2 cellular contexts compared by ENCODE assay signal in the genomic region with DNA sequence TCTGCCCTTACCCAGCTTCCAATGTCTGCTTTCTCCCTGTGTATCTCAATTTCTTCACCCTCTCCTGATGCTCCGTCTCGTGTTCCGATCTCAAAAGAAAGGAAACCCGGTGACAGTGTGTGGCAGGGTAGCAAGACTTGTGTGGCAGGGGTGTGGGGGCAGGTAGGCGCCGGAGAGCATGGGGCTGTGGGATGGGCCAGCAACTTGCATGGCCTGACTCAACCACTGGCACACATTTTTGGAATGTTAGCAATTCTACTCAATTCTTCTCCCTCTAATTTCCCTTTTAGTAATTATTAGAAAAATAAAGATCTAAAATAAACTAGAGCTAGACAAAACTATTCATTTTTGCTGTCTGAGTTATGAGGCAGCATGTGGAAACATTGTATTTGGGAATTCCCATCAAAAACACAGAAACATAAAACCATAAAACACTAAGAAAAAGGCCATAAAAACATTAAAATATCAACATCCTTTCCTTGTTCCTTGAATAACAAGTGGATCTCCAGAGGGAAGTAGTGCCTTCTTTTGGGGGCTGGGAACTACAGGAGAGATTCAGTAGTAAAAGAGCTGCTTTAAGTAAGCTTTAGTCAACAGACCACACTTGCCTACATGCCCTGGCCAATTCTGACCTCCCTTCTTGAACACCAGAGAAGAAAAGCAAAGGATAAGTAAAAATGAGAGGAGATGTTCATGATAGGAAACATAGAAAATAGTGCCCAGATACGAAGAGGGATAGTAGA.
TF ChIP-seq lines count a peak whose summit lies in the region.

No MANE protein-coding gene starts in this region.

TF ChIP-seq in SK-N-SH, 30 proteins besides CTCF, POLR2A, EP300 and RAD21 (continued from another document):
- TF ChIP-seq, protein P1, sequence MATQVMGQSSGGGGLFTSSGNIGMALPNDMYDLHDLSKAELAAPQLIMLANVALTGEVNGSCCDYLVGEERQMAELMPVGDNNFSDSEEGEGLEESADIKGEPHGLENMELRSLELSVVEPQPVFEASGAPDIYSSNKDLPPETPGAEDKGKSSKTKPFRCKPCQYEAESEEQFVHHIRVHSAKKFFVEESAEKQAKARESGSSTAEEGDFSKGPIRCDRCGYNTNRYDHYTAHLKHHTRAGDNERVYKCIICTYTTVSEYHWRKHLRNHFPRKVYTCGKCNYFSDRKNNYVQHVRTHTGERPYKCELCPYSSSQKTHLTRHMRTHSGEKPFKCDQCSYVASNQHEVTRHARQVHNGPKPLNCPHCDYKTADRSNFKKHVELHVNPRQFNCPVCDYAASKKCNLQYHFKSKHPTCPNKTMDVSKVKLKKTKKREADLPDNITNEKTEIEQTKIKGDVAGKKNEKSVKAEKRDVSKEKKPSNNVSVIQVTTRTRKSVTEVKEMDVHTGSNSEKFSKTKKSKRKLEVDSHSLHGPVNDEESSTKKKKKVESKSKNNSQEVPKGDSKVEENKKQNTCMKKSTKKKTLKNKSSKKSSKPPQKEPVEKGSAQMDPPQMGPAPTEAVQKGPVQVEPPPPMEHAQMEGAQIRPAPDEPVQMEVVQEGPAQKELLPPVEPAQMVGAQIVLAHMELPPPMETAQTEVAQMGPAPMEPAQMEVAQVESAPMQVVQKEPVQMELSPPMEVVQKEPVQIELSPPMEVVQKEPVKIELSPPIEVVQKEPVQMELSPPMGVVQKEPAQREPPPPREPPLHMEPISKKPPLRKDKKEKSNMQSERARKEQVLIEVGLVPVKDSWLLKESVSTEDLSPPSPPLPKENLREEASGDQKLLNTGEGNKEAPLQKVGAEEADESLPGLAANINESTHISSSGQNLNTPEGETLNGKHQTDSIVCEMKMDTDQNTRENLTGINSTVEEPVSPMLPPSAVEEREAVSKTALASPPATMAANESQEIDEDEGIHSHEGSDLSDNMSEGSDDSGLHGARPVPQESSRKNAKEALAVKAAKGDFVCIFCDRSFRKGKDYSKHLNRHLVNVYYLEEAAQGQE (IDR thresholded peaks at IDR 0.05; ENCODE audit: low read depth, low read length), result no peak
- no peak for TF ChIP-seq IRF3 (IDR thresholded peaks at IDR 0.05; ENCODE audit: low read depth, low read length)
- no peak for TF ChIP-seq GATA2 (CRISPR knock-in tag; IDR thresholded peaks at IDR 0.05)
- no peak for TF ChIP-seq NFIC (IDR thresholded peaks at IDR 0.05; ENCODE audit: borderline replicate concordance)
- TF ChIP-seq TAF1 (IDR thresholded peaks at IDR 0.05; ENCODE audit: borderline replicate concordance, low read depth, low read length), result no peak
- TF ChIP-seq, protein P2, sequence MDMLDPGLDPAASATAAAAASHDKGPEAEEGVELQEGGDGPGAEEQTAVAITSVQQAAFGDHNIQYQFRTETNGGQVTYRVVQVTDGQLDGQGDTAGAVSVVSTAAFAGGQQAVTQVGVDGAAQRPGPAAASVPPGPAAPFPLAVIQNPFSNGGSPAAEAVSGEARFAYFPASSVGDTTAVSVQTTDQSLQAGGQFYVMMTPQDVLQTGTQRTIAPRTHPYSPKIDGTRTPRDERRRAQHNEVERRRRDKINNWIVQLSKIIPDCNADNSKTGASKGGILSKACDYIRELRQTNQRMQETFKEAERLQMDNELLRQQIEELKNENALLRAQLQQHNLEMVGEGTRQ (IDR thresholded peaks at IDR 0.05; ENCODE audit: borderline replicate concordance, low read depth, low read length), result no peak
- TF ChIP-seq POLR2AphosphoS5 (IDR thresholded peaks at IDR 0.05; ENCODE audit: low read depth, low read length), result no peak
- TF ChIP-seq RXRA (IDR thresholded peaks at IDR 0.05; ENCODE audit: borderline replicate concordance, low read depth), result no peak
- TF ChIP-seq MEF2A (IDR thresholded peaks at IDR 0.05; ENCODE audit: borderline replicate concordance, low read depth), result no peak
- TF ChIP-seq NRF1 (IDR thresholded peaks at IDR 0.05; ENCODE audit: low read depth, low read length), result no peak
- no peak for TF ChIP-seq RFX5 (IDR thresholded peaks at IDR 0.05; ENCODE audit: low read length)
- TF ChIP-seq RCOR1 (IDR thresholded peaks at IDR 0.05; ENCODE audit: low read length), result no peak

TF ChIP-seq in SK-N-SH treated with all-trans-retinoic acid at 6 μM for 48 hours, 23 proteins besides CTCF, POLR2A, EP300 and RAD21 (continued from another document):
- TF ChIP-seq TSHZ2 (CRISPR knock-in tag; IDR thresholded peaks at IDR 0.05), result no peak
- TF ChIP-seq POU6F1 (CRISPR knock-in tag; IDR thresholded peaks at IDR 0.05; ENCODE audit: borderline replicate concordance, low read depth), result no peak
- TF ChIP-seq OSR1 (CRISPR knock-in tag; IDR thresholded peaks at IDR 0.05), result no peak
- no peak for TF ChIP-seq ARNTL (CRISPR knock-in tag; IDR thresholded peaks at IDR 0.05; ENCODE audit: borderline replicate concordance, low read depth)
- no peak for TF ChIP-seq RARB (CRISPR knock-in tag; IDR thresholded peaks at IDR 0.05)
- TF ChIP-seq ZNF70 (CRISPR knock-in tag; IDR thresholded peaks at IDR 0.05), result no peak
- no peak for TF ChIP-seq ZC3H10 (CRISPR knock-in tag; IDR thresholded peaks at IDR 0.05)
- no peak for TF ChIP-seq ZNF565 (CRISPR knock-in tag; conservative IDR thresholded peaks at IDR 0.05; ENCODE audit: low read depth)
- no peak for TF ChIP-seq TOX (CRISPR knock-in tag; IDR thresholded peaks at IDR 0.05; ENCODE audit: borderline replicate concordance)
- TF ChIP-seq CREB5 (CRISPR knock-in tag; IDR thresholded peaks at IDR 0.05; ENCODE audit: low read depth), result no peak
- no peak for TF ChIP-seq CSDC2 (CRISPR knock-in tag; IDR thresholded peaks at IDR 0.05)
- TF ChIP-seq ZFP3 (CRISPR knock-in tag; IDR thresholded peaks at IDR 0.05), result no peak
